ENCODE assay signal across 8 cellular contexts in the genomic region with DNA sequence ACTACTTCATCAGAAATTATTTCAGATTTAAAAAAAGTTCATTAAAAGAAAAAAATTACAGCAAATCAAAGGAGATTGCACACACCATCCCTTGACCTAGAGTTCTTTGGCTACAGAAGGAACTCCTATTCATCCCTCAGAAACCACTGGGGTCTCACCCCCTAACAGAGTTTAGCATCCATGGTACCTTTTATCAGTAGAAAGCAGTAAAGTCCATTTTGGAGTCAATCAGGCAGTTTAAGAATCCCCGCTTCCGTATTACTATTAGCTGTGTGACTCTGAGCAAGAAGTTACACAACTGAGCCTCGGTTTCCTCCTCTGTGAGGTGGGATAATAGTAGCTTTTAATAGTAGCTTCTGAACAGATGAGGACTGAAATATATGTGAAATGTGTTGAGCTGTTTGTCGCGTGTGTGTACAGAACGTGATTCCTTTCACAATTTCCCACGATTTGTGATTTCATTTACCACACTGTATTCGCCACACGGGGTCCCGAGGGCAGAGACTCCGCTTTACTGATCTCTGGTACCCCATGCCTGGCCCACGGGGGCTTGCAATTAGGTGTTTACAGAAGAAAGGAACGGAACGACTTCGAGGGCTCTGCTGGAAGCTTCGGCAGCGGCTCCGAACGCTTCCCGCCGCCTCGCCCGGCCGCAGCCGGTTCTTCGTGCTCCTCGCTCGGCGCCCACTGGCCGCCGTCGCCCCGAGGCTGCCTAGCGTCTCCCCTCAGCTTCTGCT.
A peak's percentile ranks its signal among the peaks of the same experiment; 100 is the strongest.
DNase-seq lines count a peak whose midpoint lies in the region; ATAC-seq and TF ChIP-seq lines count a peak whose summit lies in the region.

No MANE protein-coding gene starts in this region.

- peaks cover 44 to 74% of the 10 kb centered on the region in 2 donors for H3K27me3 Mint-ChIP-seq in effector memory CD8-positive, alpha-beta T cell

- H3K9ac ChIP-seq in mucosa of rectum (ENCODE audit: low read depth in 1 of 2, low read length in 2 of 2) = peak overlapping the region; percentile 64 to 85

- H3K4me1 ChIP-seq in mucosa of rectum (ENCODE audit: control insufficient read depth in 2 of 2, insufficient read depth in 2 of 2, low read length in 2 of 2) = peaks cover 32 to 53% of the 10 kb centered on the region in 2 donors

- CTCF ChIA-PET in AG04449 (lab: Yijun Ruan, JAX) = interaction anchor here (1.0 to 8.9 kb wide), 11 partner anchors 10 to 138 kb away, joined by 3 to 152 read pairs (median 5); partner anchors contain the start of gene ZBED5

- DNase-seq in AG04449 (ENCODE audit: low read depth, low spot score) (no peak), H7 (no peak), SW480 (ENCODE audit: low spot score) (peak; percentile 75), mesenteric fat pad (ENCODE audit: low spot score) (no peak), NCI-H2081 treated with DMSO at 0.1 percent for 48 hours (lab: John Stamatoyannopoulos, UW) (no peak)
- DNase-seq in effector memory CD8-positive, alpha-beta T cell = peak in 2 of 3 experiments; percentile 4 to 8

- ATAC-seq in effector memory CD8-positive, alpha-beta T cell (replicated peaks) = peak; percentile 26
- no peak for ATAC-seq in GM19455 (IDR thresholded peaks at IDR 0.05; ENCODE audit: unreplicated experiment)

- peak overlapping the region; percentile 81 to 85 for H3K4me3 Mint-ChIP-seq in effector memory CD8-positive, alpha-beta T cell

- H3K36me3 Mint-ChIP-seq in effector memory CD8-positive, alpha-beta T cell (ENCODE audit: insufficient read depth) = peaks cover 6% of the 10 kb centered on the region

- no peak overlapping the region for H3K27ac Mint-ChIP-seq in effector memory CD8-positive, alpha-beta T cell

- H3K4me3 ChIP-seq in AG04449 (ENCODE audit: low read depth, low read length) (peak overlapping the region; percentile 68), H7 (ENCODE audit: insufficient read depth, low read depth, low read length) (peak overlapping the region; percentile 68), mucosa of rectum (ENCODE audit: low read length in 2 of 2) (peak overlapping the region; percentile 74 to 83)

- peaks cover 14% of the 10 kb centered on the region for H3K27me3 ChIP-seq in H7 (ENCODE audit: control insufficient read depth, insufficient read depth, low read length)
- no peaks in the 10 kb centered on the region for H3K27me3 ChIP-seq in mucosa of rectum (ENCODE audit: control insufficient read depth in 2 of 2, insufficient read depth in 2 of 2, low read length in 2 of 2)

- H3K4me1 Mint-ChIP-seq in effector memory CD8-positive, alpha-beta T cell (ENCODE audit: low read depth in 2 of 2) = peaks cover 11 to 17% of the 10 kb centered on the region in 2 donors

- H3K27ac ChIP-seq in mucosa of rectum (ENCODE audit: low read depth in 2 of 2, low read length in 2 of 2) = peak overlapping the region; percentile 94

- no peaks in the 10 kb centered on the region for H3K9me3 ChIP-seq in mucosa of rectum (ENCODE audit: control insufficient read depth in 2 of 2, low read length in 2 of 2)

- no peak for TF ChIP-seq CTCF in AG04449 (IDR thresholded peaks at IDR 0.05; ENCODE audit: insufficient read depth, low read length, missing control alignments)

- H3K9me3 Mint-ChIP-seq in effector memory CD8-positive, alpha-beta T cell = no peaks in the 10 kb centered on the region

- POLR2A ChIA-PET in AG04449 (lab: Yijun Ruan, JAX) = interaction anchor here (1.0 to 2.7 kb wide), 5 partner anchors 21 to 134 kb away, joined by 3 to 54 read pairs (median 7); partner anchors contain the start of genes EIF4G2 and ZBED5

- no peaks in the 10 kb centered on the region for H3K36me3 ChIP-seq in H7 (replicated peaks; ENCODE audit: control insufficient read depth, insufficient read depth, low read length)
- H3K36me3 ChIP-seq in mucosa of rectum (ENCODE audit: control insufficient read depth in 2 of 2, insufficient read depth in 2 of 2, low read length in 2 of 2) = no peaks in the 10 kb centered on the region

Comparison
In these comparisons a context has a peak if more than half of its experiments do, and no peak if none do; other contexts are left out.
1. DNase-seq: peak in SW480 (single experiment) and effector memory CD8-positive, alpha-beta T cell (2 of 3); none in AG04449 (single experiment), H7 (single experiment), mesenteric fat pad (single experiment) and NCI-H2081 treated with DMSO at 0.1 percent for 48 hours (single experiment).
2. Peak in every context shown above with its lines, with median percentiles within 50 percentile points of each other: H3K4me3 ChIP-seq.